ENCODE assay signal across 18 cellular contexts in genomic region chr6:168848797-168849196, GRCh38.
DNase-seq lines count a peak whose midpoint lies in the region; TF ChIP-seq lines count a peak whose summit lies in the region.
"Had no signal": no experiment of that assay in that cellular context is flagged by ENCODE, and none has a peak within 500 bp of the region (broad histone marks: within the 10 kb centered on the region; RNA-seq: fewer than 3 reads in every experiment).

No MANE protein-coding gene starts in this region.

- H3K4me2 ChIP-seq in BLaER1: peak overlapping the region; percentile 16; the same call in 1 of the 2 replicates
- H3K4me2 ChIP-seq: A549 had no signal

- no peaks in the 10 kb centered on the region for H3K9me3 ChIP-seq in BLaER1
- H3K9me3 ChIP-seq in ascending aorta: no peaks in the 10 kb centered on the region
- H3K9me3 ChIP-seq: A549, Caco-2 had no signal

- H3K4me3 Mint-ChIP-seq in activated naive CD4-positive, alpha-beta T cell treated with anti-CD3 and anti-CD28 coated beads, Interleukin-2, amount 10 ng/mL, durations not matched to agents 7 days and 5 days: no peak overlapping the region
- no peak overlapping the region for H3K4me3 Mint-ChIP-seq in activated naive CD4-positive, alpha-beta T cell treated with anti-CD3 and anti-CD28 coated beads for 36 hours
- H3K4me3 Mint-ChIP-seq in immature natural killer cell: peak overlapping the region in 2 of 5 donors; percentile 18 to 43
- no peak overlapping the region for H3K4me3 Mint-ChIP-seq in neural crest cell
- H3K4me3 Mint-ChIP-seq: B cell; CD4-positive, alpha-beta T cell; CD8-positive, alpha-beta T cell had no signal

- H4K20me1 ChIP-seq in BLaER1: no peaks in the 10 kb centered on the region

- CTCF ChIA-PET in activated naive CD4-positive, alpha-beta T cell treated with anti-CD3 and anti-CD28 coated beads, Interleukin-2, amount 10 ng/mL, durations not matched to agents 7 days and 5 days (lab: Charles Lee): no interaction called here
- CTCF ChIA-PET in activated naive CD4-positive, alpha-beta T cell treated with anti-CD3 and anti-CD28 coated beads for 36 hours (lab: Charles Lee): no interaction called here
- CTCF ChIA-PET in RWPE1 (lab: Yijun Ruan, JAX): no interaction called here

- no peaks in the 10 kb centered on the region for H3K36me3 Mint-ChIP-seq in activated naive CD4-positive, alpha-beta T cell treated with anti-CD3 and anti-CD28 coated beads, Interleukin-2, amount 10 ng/mL, durations not matched to agents 7 days and 5 days
- no peaks in the 10 kb centered on the region for H3K36me3 Mint-ChIP-seq in activated naive CD4-positive, alpha-beta T cell treated with anti-CD3 and anti-CD28 coated beads for 36 hours (ENCODE audit: low read depth)
- H3K36me3 Mint-ChIP-seq in immature natural killer cell (peaks cover 0 to 7% (median 0%) of the 10 kb centered on the region in 3 donors), neural crest cell (ENCODE audit: low read depth) (no peaks in the 10 kb centered on the region)
- H3K36me3 Mint-ChIP-seq: CD8-positive, alpha-beta T cell had no signal

- H3K27me3 ChIP-seq in BLaER1 (no peaks in the 10 kb centered on the region), ascending aorta (no peaks in the 10 kb centered on the region)

- POLR2A ChIA-PET in RWPE1 (lab: Yijun Ruan, JAX; ENCODE audit: low non-redundant PET): no interaction called here

- DNase-seq in activated naive CD4-positive, alpha-beta T cell treated with anti-CD3 and anti-CD28 coated beads, Interleukin-2, amount 10 ng/mL, durations not matched to agents 7 days and 5 days: no peak
- DNase-seq in activated naive CD4-positive, alpha-beta T cell treated with anti-CD3 and anti-CD28 coated beads for 36 hours: no peak
- DNase-seq in immature natural killer cell: no peak
- no peak for DNase-seq in neural crest cell (ENCODE audit: low read depth, low spot score)
- DNase-seq in ascending aorta (ENCODE audit: low spot score in 2 of 2): no peak
- DNase-seq in RWPE1 (ENCODE audit: low spot score): no peak
- DNase-seq: AML-193; Caco-2; Calu3; CD4-positive, alpha-beta T cell; CD8-positive, alpha-beta T cell; DMS79 treated with DMSO at 0.1 percent for 48 hours; GF-D8 had no signal

- H3K4me1 Mint-ChIP-seq in activated naive CD4-positive, alpha-beta T cell treated with anti-CD3 and anti-CD28 coated beads, Interleukin-2, amount 10 ng/mL, durations not matched to agents 7 days and 5 days: peaks cover 6% of the 10 kb centered on the region
- peaks cover 8% of the 10 kb centered on the region for H3K4me1 Mint-ChIP-seq in activated naive CD4-positive, alpha-beta T cell treated with anti-CD3 and anti-CD28 coated beads for 36 hours (ENCODE audit: low read depth)
- H3K4me1 Mint-ChIP-seq in immature natural killer cell (peaks cover 31 to 54% of the 10 kb centered on the region in 2 donors), neural crest cell (peaks cover 19% of the 10 kb centered on the region)

- H3K9me3 Mint-ChIP-seq in activated naive CD4-positive, alpha-beta T cell treated with anti-CD3 and anti-CD28 coated beads, Interleukin-2, amount 10 ng/mL, durations not matched to agents 7 days and 5 days: no peaks in the 10 kb centered on the region
- H3K9me3 Mint-ChIP-seq in activated naive CD4-positive, alpha-beta T cell treated with anti-CD3 and anti-CD28 coated beads for 36 hours: no peaks in the 10 kb centered on the region
- H3K9me3 Mint-ChIP-seq in immature natural killer cell: peaks cover 0 to 4% (median 2%) of the 10 kb centered on the region in 6 donors
- H3K9me3 Mint-ChIP-seq in neural crest cell: no peaks in the 10 kb centered on the region
- H3K9me3 Mint-ChIP-seq: CD4-positive, alpha-beta T cell; CD8-positive, alpha-beta T cell had no signal

- H3K9ac ChIP-seq in BLaER1: no peak overlapping the region

- H3K4me1 ChIP-seq in BLaER1 (peaks cover 27% of the 10 kb centered on the region), ascending aorta (no peaks in the 10 kb centered on the region)
- H3K4me1 ChIP-seq: A549 had no signal

- H3K36me3 ChIP-seq in BLaER1 (no peaks in the 10 kb centered on the region), ascending aorta (no peaks in the 10 kb centered on the region)

- no peak overlapping the region for H3K4me3 ChIP-seq in BLaER1
- no peak overlapping the region for H3K4me3 ChIP-seq in ascending aorta
- H3K4me3 ChIP-seq: A549 had no signal

- H3K27me3 Mint-ChIP-seq in activated naive CD4-positive, alpha-beta T cell treated with anti-CD3 and anti-CD28 coated beads, Interleukin-2, amount 10 ng/mL, durations not matched to agents 7 days and 5 days: no peaks in the 10 kb centered on the region
- no peaks in the 10 kb centered on the region for H3K27me3 Mint-ChIP-seq in activated naive CD4-positive, alpha-beta T cell treated with anti-CD3 and anti-CD28 coated beads for 36 hours (ENCODE audit: low read depth)
- H3K27me3 Mint-ChIP-seq in immature natural killer cell (ENCODE audit: low read depth in 3 of 3) (peaks cover 5 to 26% (median 11%) of the 10 kb centered on the region in 3 donors), neural crest cell (ENCODE audit: low read depth) (no peaks in the 10 kb centered on the region)
- H3K27me3 Mint-ChIP-seq: B cell; CD4-positive, alpha-beta T cell had no signal

- intact Hi-C loops in activated naive CD4-positive, alpha-beta T cell treated with anti-CD3 and anti-CD28 coated beads for 36 hours (cut with micrococcal nuclease): no loop called here
- intact Hi-C loops in ascending aorta (cut with DNase I): no loop called here

- peak overlapping the region; percentile 72 for H3K27ac Mint-ChIP-seq in activated naive CD4-positive, alpha-beta T cell treated with anti-CD3 and anti-CD28 coated beads, Interleukin-2, amount 10 ng/mL, durations not matched to agents 7 days and 5 days
- H3K27ac Mint-ChIP-seq in activated naive CD4-positive, alpha-beta T cell treated with anti-CD3 and anti-CD28 coated beads for 36 hours: no peak overlapping the region
- peak overlapping the region; percentile 54 to 96 (median 90) for H3K27ac Mint-ChIP-seq in immature natural killer cell
- H3K27ac Mint-ChIP-seq in neural crest cell (ENCODE audit: unreplicated experiment): peak overlapping the region; percentile 97
- H3K27ac Mint-ChIP-seq: B cell; CD4-positive, alpha-beta T cell; CD8-positive, alpha-beta T cell had no signal

- no peak overlapping the region for H3K27ac ChIP-seq in BLaER1
- no peak overlapping the region for H3K27ac ChIP-seq in ascending aorta
- no peak overlapping the region for H3K27ac ChIP-seq in RWPE1
- H3K27ac ChIP-seq: 22Rv1, A549, C4-2B had no signal

- TF ChIP-seq CTCF in neural crest cell (conservative IDR thresholded peaks at IDR 0.05) (no peak), ascending aorta (IDR thresholded peaks at IDR 0.05) (no peak), RWPE1 (conservative IDR thresholded peaks at IDR 0.05; ENCODE audit: low read depth) (no peak)
